Comparison of ENCODE assay signal across 15 cellular contexts in genomic region chr22:46931414-46931813, GRCh38.
A peak's percentile ranks its signal among the peaks of the same experiment; 100 is the strongest.
DNase-seq lines count a peak whose midpoint lies in the region; ATAC-seq and TF ChIP-seq lines count a peak whose summit lies in the region.
"Had no signal": no experiment of that assay in that cellular context is flagged by ENCODE, and none has a peak within 500 bp of the region (broad histone marks: within the 10 kb centered on the region; RNA-seq: fewer than 3 reads in every experiment).

No MANE protein-coding gene starts in this region.

- H3K36me3 ChIP-seq in colonic mucosa: no peaks in the 10 kb centered on the region
- H3K36me3 ChIP-seq: sigmoid colon had no signal

- peaks cover 5% of the 10 kb centered on the region for H3K4me1 ChIP-seq in colonic mucosa
- H3K4me1 ChIP-seq: sigmoid colon had no signal

- no peaks in the 10 kb centered on the region for H3K27me3 ChIP-seq in colonic mucosa
- H3K27me3 ChIP-seq: sigmoid colon had no signal

- H3K9ac ChIP-seq in colonic mucosa (ENCODE audit: low read depth in 2 of 2, low read length in 2 of 2): no peak overlapping the region

- intact Hi-C loops in colonic mucosa (cut with DNase I): no loop called here

- no peaks in the 10 kb centered on the region for H3K9me3 ChIP-seq in colonic mucosa
- H3K9me3 ChIP-seq: sigmoid colon had no signal

- no peak overlapping the region for H3K4me3 ChIP-seq in colonic mucosa
- H3K4me3 ChIP-seq: sigmoid colon had no signal

- no peak for TF ChIP-seq CTCF in colonic mucosa (IDR thresholded peaks at IDR 0.05)

- DNase-seq in ELR (ENCODE audit: low read depth) (peak; percentile 49), NCI-H226 (peak; percentile 38), colonic mucosa (peak; percentile 15), myocyte (ENCODE audit: low read depth) (peak; percentile 45), cerebellum (ENCODE audit: low spot score) (no peak)
- DNase-seq: activated CD4-positive, CD25-positive, alpha-beta regulatory T cell; activated T-cell treated with anti-CD3 and anti-CD28 coated beads, Interleukin-2, amount 50 U/mL, for 4 hours; naive thymus-derived CD4-positive, alpha-beta T cell; NCI-H1417; NCI-H526 treated with DMSO at 0.1 percent for 48 hours; SIG-M5; sigmoid colon had no signal

- no peak for ATAC-seq in GM19324 (IDR thresholded peaks at IDR 0.05; ENCODE audit: low FRiP score, unreplicated experiment)
- no peak for ATAC-seq in HG03432 (IDR thresholded peaks at IDR 0.05; ENCODE audit: unreplicated experiment)
- ATAC-seq in GM21786 (IDR thresholded peaks at IDR 0.05; ENCODE audit: unreplicated experiment): no peak
- ATAC-seq: activated T-cell treated with anti-CD3 and anti-CD28 coated beads, Interleukin-2, amount 50 U/mL, for 4 hours; naive thymus-derived CD4-positive, alpha-beta T cell had no signal

- no peak overlapping the region for H3K27ac ChIP-seq in colonic mucosa
- H3K27ac ChIP-seq: sigmoid colon had no signal
